Comparison of ENCODE assay signal across 8 cellular contexts in genomic region chrX:126030021-126030420, GRCh38.
"Had no signal": no experiment of that assay in that cellular context is flagged by ENCODE, and none has a peak within 500 bp of the region (broad histone marks: within the 10 kb centered on the region; RNA-seq: fewer than 3 reads in every experiment).

No MANE protein-coding gene starts in this region.

- DNase-seq: IMR-90, KBM-7, KG1 had no signal

- H3K4me3 ChIP-seq: K562 had no signal

- H3K27ac ChIP-seq: HL-60, KMS-11 had no signal

- H3K27me3 Mint-ChIP-seq: IgD-negative memory B cell had no signal

- ATAC-seq: HepG2, K562 had no signal

- H3K4me1 Mint-ChIP-seq: IgD-negative memory B cell had no signal

- H3K36me3 Mint-ChIP-seq: IgD-negative memory B cell had no signal

- H3K4me3 Mint-ChIP-seq: IgD-negative memory B cell had no signal
